10 cellular contexts compared by ENCODE assay signal in the genomic region with DNA sequence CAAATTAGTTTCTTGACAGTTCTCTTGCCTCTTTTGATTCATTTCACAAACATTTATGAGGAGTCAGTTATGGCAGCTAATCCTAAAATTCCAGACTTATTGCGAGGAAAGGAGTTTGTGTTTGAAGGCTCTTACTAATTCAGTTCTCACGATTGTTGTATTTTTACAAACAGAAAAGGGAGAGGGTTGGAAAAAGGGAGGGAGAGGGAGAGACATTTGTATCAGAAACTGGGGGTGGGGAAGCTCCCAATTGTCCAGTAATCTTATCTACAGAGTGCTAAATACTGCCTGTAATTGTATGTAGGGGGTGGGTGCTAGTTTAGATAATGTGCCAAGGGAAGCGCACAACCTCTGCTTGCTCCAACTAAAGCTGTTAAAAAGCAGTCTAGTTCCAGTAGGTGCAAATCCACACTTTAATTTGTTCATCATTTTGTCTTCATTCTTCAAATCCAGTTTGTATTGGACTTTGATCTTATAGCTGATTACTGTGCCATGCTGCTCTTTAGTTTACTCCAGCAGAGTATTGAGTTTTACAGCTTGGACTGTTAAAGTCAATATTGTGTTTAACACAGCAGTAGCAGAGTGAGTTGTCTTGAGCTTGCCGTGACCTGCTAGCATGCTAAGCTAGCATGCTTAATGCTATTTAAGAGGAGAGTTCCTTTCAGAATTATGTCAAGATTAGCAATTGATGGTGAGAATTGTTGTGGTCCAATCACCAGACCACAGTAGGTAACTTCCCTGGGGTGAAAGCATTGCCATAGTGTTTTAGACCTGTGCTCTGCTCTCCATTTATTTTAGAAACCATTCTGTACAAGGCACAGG. TPM values are rescaled to one million over a fixed set of nuclear protein-coding genes. Genes with fewer than 3 reads are reported as not detected.
A peak's percentile ranks its signal among the peaks of the same experiment; 100 is the strongest.
DNase-seq lines count a peak whose midpoint lies in the region; ATAC-seq and TF ChIP-seq lines count a peak whose summit lies in the region.
"Had no signal": no experiment of that assay in that cellular context is flagged by ENCODE, and none has a peak within 500 bp of the region (broad histone marks: within the 10 kb centered on the region; RNA-seq: fewer than 3 reads in every experiment).

No MANE protein-coding gene starts in this region.

- H3K4me1 ChIP-seq in colonic mucosa (peaks cover 30% of the 10 kb centered on the region), esophagus squamous epithelium (peaks cover 9 to 61% (median 28%) of the 10 kb centered on the region in 3 donors)

- intact Hi-C loops in colonic mucosa (cut with DNase I) (no loop called here), lower leg skin (cut with DNase I; ENCODE audit: low total_unique reads) (no loop called here), esophagus squamous epithelium (cut with DNase I) (no loop called here)

- H3K27me3 ChIP-seq in colonic mucosa = no peaks in the 10 kb centered on the region
- no peaks in the 10 kb centered on the region for H3K27me3 ChIP-seq in esophagus squamous epithelium

- CTCF ChIA-PET in activated CD8-positive, alpha-beta memory T cell treated with anti-CD3 and anti-CD28 coated beads, Interleukin-2, amount 10 ng/mL, durations not matched to agents 7 days and 5 days (lab: Charles Lee) = interaction anchor here (0.9 kb wide), 1 partner anchor 44 kb away, joined by 3 read pairs; no protein-coding TSS in a partner anchor

- H3K9me3 Mint-ChIP-seq in activated CD8-positive, alpha-beta memory T cell treated with anti-CD3 and anti-CD28 coated beads, Interleukin-2, amount 10 ng/mL, durations not matched to agents 7 days and 5 days (ENCODE audit: low read depth) = no peaks in the 10 kb centered on the region

- peak overlapping the region in 1 of 2 donors; percentile 75 for H3K9ac ChIP-seq in colonic mucosa (ENCODE audit: low read depth in 2 of 2, low read length in 2 of 2)

- WGBS in lower leg skin, 2 donors = 37 to 46% methylated on average over 4 of the region's 4 CpGs
- WGBS in esophagus squamous epithelium, 2 donors = 26 to 37% methylated on average over 4 of the region's 4 CpGs

- H3K27me3 Mint-ChIP-seq in activated CD8-positive, alpha-beta memory T cell treated with anti-CD3 and anti-CD28 coated beads, Interleukin-2, amount 10 ng/mL, durations not matched to agents 7 days and 5 days = no peaks in the 10 kb centered on the region

- no peaks in the 10 kb centered on the region for H3K36me3 Mint-ChIP-seq in activated CD8-positive, alpha-beta memory T cell treated with anti-CD3 and anti-CD28 coated beads, Interleukin-2, amount 10 ng/mL, durations not matched to agents 7 days and 5 days

- ATAC-seq in GM18858 (IDR thresholded peaks at IDR 0.05; ENCODE audit: unreplicated experiment) = peak; percentile 38
- peak; percentile 58 for ATAC-seq in HG03432 (IDR thresholded peaks at IDR 0.05; ENCODE audit: unreplicated experiment)
- ATAC-seq in omental fat pad (ENCODE audit: low FRiP score) = peak; percentile 57
- ATAC-seq in activated CD8-positive, alpha-beta memory T cell treated with anti-CD3 and anti-CD28 coated beads, Interleukin-2, amount 10 ng/mL, durations not matched to agents 7 days and 5 days = no peak

- H3K27ac Mint-ChIP-seq in activated CD8-positive, alpha-beta memory T cell treated with anti-CD3 and anti-CD28 coated beads, Interleukin-2, amount 10 ng/mL, durations not matched to agents 7 days and 5 days = no peak overlapping the region

- DNase-seq in colonic mucosa = no peak
- no peak for DNase-seq in omental fat pad (ENCODE audit: low spot score)
- no peak for DNase-seq in lower leg skin (ENCODE audit: low spot score in 2 of 2)
- DNase-seq in epidermal melanocyte (ENCODE audit: insufficient read length, low spot score) = no peak
- DNase-seq in activated CD8-positive, alpha-beta memory T cell treated with anti-CD3 and anti-CD28 coated beads, Interleukin-2, amount 10 ng/mL, durations not matched to agents 7 days and 5 days = no peak
- no peak for DNase-seq in esophagus squamous epithelium (lab: John Stamatoyannopoulos, UW)
- DNase-seq: activated effector memory CD4-positive, alpha-beta T cell treated with anti-CD3 and anti-CD28 coated beads, Interleukin-2, amount 50 U/mL, for 16 hours; NCI-H187 treated with DMSO at 0.1 percent for 48 hours had no signal

- H3K36me3 ChIP-seq in colonic mucosa = no peaks in the 10 kb centered on the region
- H3K36me3 ChIP-seq in esophagus squamous epithelium = no peaks in the 10 kb centered on the region

- peak overlapping the region; percentile 80 for H3K27ac ChIP-seq in colonic mucosa
- H3K27ac ChIP-seq in esophagus squamous epithelium = peak overlapping the region in 2 of 4 donors; percentile 9 to 25

- TF ChIP-seq CTCF in colonic mucosa (IDR thresholded peaks at IDR 0.05) (no peak), omental fat pad (IDR thresholded peaks at IDR 0.05) (no peak), lower leg skin (IDR thresholded peaks at IDR 0.05) (no peak), esophagus squamous epithelium (IDR thresholded peaks at IDR 0.05) (no peak)

- no peak overlapping the region for H3K4me3 Mint-ChIP-seq in activated CD8-positive, alpha-beta memory T cell treated with anti-CD3 and anti-CD28 coated beads, Interleukin-2, amount 10 ng/mL, durations not matched to agents 7 days and 5 days

- H3K9me3 ChIP-seq in colonic mucosa (no peaks in the 10 kb centered on the region), esophagus squamous epithelium (no peaks in the 10 kb centered on the region)

- peaks cover 37% of the 10 kb centered on the region for H3K4me1 Mint-ChIP-seq in activated CD8-positive, alpha-beta memory T cell treated with anti-CD3 and anti-CD28 coated beads, Interleukin-2, amount 10 ng/mL, durations not matched to agents 7 days and 5 days

- no peak for TF ChIP-seq POLR2A in lower leg skin (IDR thresholded peaks at IDR 0.05)
- no peak for TF ChIP-seq POLR2A in esophagus squamous epithelium (IDR thresholded peaks at IDR 0.05)

- H3K4me3 ChIP-seq in colonic mucosa (no peak overlapping the region), lower leg skin (ENCODE audit: low read depth, poor library complexity, severe bottlenecking) (no peak overlapping the region), esophagus squamous epithelium (no peak overlapping the region)

RNA-seq across cellular contexts. Expression of gene FNIP2, which starts 13.9 kb away (rescaled TPM):
- total RNA-seq in colonic mucosa (10 to 100 TPM; 56.2 to 89.6 TPM), omental fat pad (100 to 1,000 TPM in 1 of 4 donors, 10 to 100 TPM in 3; 56.4 to 125 (median 73.4) TPM), lower leg skin (10 to 100 TPM; 20.5 to 47.5 (median 38.8) TPM), esophagus squamous epithelium (10 to 100 TPM in 3 of 4 donors, 1 to 10 TPM in 1; 6.0 to 28.8 (median 12.4) TPM)
- total RNA-seq in activated CD8-positive, alpha-beta memory T cell treated with anti-CD3 and anti-CD28 coated beads, Interleukin-2, amount 10 ng/mL, durations not matched to agents 7 days and 5 days = 10 to 100 TPM; 12.3 to 17.1 TPM

RNA-seq across cellular contexts. Expression of gene PPID, which starts 59.6 kb away (rescaled TPM):
- 10 to 100 TPM; 20.3 to 48.5 TPM for total RNA-seq in colonic mucosa
- 10 to 100 TPM; 15.6 to 23.9 (median 20.4) TPM for total RNA-seq in omental fat pad
- total RNA-seq in lower leg skin = 10 to 100 TPM; 10.6 to 24.1 (median 17.9) TPM
- 10 to 100 TPM; 39.4 to 43.9 TPM for total RNA-seq in activated CD8-positive, alpha-beta memory T cell treated with anti-CD3 and anti-CD28 coated beads, Interleukin-2, amount 10 ng/mL, durations not matched to agents 7 days and 5 days
- 10 to 100 TPM; 14.1 to 24.8 (median 21.5) TPM for total RNA-seq in esophagus squamous epithelium
